Comparison of ENCODE assay signal across 2 cellular contexts in the genomic region with DNA sequence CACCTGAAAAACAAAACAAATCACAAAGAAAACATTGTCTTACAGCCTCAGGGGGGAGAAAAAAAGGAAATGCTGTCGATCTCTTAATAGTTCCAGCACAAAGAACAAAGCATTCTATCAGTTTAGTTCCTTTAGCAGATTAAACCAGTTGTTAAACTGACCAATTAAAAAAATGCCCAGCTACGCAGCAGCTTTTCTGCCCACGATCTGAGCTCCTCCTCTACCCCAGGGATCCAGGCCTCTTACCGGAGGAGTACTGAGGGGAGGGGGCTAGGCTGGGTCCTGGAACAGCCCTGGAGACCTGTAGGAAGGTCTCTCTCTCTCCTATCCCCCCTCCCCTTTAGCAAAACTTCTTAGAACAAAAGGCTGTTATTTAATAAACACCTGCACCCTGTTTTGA.
TF ChIP-seq lines count a peak whose summit lies in the region.

No MANE protein-coding gene starts in this region.

TF ChIP-seq in HepG2, 621 proteins besides CTCF, POLR2A, EP300 and RAD21:
- TF ChIP-seq ETV6 (CRISPR knock-in tag; conservative IDR thresholded peaks at IDR 0.05) (0 out of 2 replicates have a peak, but pooled peaks have one; percentile 1), ARID5B (CRISPR knock-in tag; IDR thresholded peaks at IDR 0.05) (0 out of 2 replicates have a peak, but pooled peaks have one; percentile 3), ZNF776 (CRISPR knock-in tag; IDR thresholded peaks at IDR 0.05) (0 out of 2 replicates have a peak, but pooled peaks have one; percentile 19), ZNF34 (CRISPR knock-in tag; IDR thresholded peaks at IDR 0.05; ENCODE audit: borderline replicate concordance) (no peak), PTBP1 (IDR thresholded peaks at IDR 0.05; ENCODE audit: low read depth, low read length, poor library complexity, severe bottlenecking) (no peak), ZNF337 (CRISPR knock-in tag; IDR thresholded peaks at IDR 0.05; ENCODE audit: borderline replicate concordance, low read depth) (0 out of 2 replicates have a peak, but pooled peaks have one; percentile 11), TCF12 (IDR thresholded peaks at IDR 0.05) (no peak), TCF12 (CRISPR knock-in tag; IDR thresholded peaks at IDR 0.05) (0 out of 2 replicates have a peak, but pooled peaks have one; percentile 8), CBFB (CRISPR knock-in tag; IDR thresholded peaks at IDR 0.05) (no peak), ZNF724P (CRISPR knock-in tag; IDR thresholded peaks at IDR 0.05; ENCODE audit: borderline replicate concordance) (no peak), DPF2 (CRISPR knock-in tag; IDR thresholded peaks at IDR 0.05; ENCODE audit: borderline replicate concordance, low read depth) (no peak), HNRNPLL (IDR thresholded peaks at IDR 0.05; ENCODE audit: low read depth, low read length, poor library complexity, severe bottlenecking) (no peak), ZNF773 (CRISPR knock-in tag; IDR thresholded peaks at IDR 0.05; ENCODE audit: borderline replicate concordance) (no peak), ZBTB42 (CRISPR knock-in tag; IDR thresholded peaks at IDR 0.05) (0 out of 2 replicates have a peak, but pooled peaks have one; percentile 21), ADNP (CRISPR knock-in tag; IDR thresholded peaks at IDR 0.05) (no peak), ZBTB20 (CRISPR knock-in tag; IDR thresholded peaks at IDR 0.05; ENCODE audit: borderline replicate concordance, low read depth) (peak; percentile 21; the same call in 1 of the 2 replicates), GLI4 (CRISPR knock-in tag; IDR thresholded peaks at IDR 0.05; ENCODE audit: borderline replicate concordance) (0 out of 2 replicates have a peak, but pooled peaks have one; percentile 1)
- TF ChIP-seq, protein P1, sequence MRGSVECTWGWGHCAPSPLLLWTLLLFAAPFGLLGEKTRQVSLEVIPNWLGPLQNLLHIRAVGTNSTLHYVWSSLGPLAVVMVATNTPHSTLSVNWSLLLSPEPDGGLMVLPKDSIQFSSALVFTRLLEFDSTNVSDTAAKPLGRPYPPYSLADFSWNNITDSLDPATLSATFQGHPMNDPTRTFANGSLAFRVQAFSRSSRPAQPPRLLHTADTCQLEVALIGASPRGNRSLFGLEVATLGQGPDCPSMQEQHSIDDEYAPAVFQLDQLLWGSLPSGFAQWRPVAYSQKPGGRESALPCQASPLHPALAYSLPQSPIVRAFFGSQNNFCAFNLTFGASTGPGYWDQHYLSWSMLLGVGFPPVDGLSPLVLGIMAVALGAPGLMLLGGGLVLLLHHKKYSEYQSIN (CRISPR knock-in tag; IDR thresholded peaks at IDR 0.05; ENCODE audit: borderline replicate concordance) = no peak
- TF ChIP-seq, protein P2, sequence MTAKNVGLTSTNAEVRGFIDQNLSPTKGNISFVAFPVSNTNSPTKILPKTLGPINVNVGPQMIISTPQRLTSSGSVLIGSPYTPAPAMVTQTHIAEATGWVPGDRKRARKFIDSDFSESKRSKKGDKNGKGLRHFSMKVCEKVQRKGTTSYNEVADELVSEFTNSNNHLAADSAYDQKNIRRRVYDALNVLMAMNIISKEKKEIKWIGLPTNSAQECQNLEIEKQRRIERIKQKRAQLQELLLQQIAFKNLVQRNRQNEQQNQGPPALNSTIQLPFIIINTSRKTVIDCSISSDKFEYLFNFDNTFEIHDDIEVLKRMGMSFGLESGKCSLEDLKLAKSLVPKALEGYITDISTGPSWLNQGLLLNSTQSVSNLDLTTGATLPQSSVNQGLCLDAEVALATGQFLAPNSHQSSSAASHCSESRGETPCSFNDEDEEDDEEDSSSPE (CRISPR knock-in tag; IDR thresholded peaks at IDR 0.05) = 0 out of 2 replicates have a peak, but pooled peaks have one; percentile 12
- TF ChIP-seq, protein P3, sequence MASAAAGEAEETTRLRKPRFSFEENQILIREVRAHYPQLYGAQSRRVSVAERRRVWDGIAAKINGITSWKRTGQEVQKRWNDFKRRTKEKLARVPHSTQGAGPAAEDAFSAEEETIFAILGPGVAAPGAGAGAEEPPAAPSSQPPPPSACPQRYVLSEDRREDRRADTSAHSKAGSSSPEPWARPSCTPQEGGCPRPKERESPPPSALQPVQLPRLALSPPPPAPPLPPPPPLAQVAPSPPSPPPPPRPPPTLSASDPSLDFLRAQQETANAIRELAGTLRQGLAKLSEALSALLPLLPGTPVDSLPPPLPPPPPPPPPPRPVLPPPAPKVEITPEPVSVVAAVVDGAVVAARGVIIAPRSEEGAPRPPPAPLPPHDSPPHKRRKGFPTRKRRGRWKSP (CRISPR knock-in tag; IDR thresholded peaks at IDR 0.05) = peak; percentile 8; the same call in 1 of the 2 replicates

TF ChIP-seq in H1, 55 proteins besides CTCF, POLR2A, EP300 and RAD21:
- no peak for TF ChIP-seq MAFK (IDR thresholded peaks at IDR 0.05; ENCODE audit: low read depth, low read length)
- no peak for TF ChIP-seq ATF3 (IDR thresholded peaks at IDR 0.05; ENCODE audit: insufficient read depth, low read depth, low read length)
- TF ChIP-seq JUND (IDR thresholded peaks at IDR 0.05; ENCODE audit: low read length) = peak; percentile 71; the same call in 1 of the 2 replicates
- TF ChIP-seq GTF2F1 (IDR thresholded peaks at IDR 0.05; ENCODE audit: borderline replicate concordance, low read depth, low read length) = no peak
